In the genomic region with DNA sequence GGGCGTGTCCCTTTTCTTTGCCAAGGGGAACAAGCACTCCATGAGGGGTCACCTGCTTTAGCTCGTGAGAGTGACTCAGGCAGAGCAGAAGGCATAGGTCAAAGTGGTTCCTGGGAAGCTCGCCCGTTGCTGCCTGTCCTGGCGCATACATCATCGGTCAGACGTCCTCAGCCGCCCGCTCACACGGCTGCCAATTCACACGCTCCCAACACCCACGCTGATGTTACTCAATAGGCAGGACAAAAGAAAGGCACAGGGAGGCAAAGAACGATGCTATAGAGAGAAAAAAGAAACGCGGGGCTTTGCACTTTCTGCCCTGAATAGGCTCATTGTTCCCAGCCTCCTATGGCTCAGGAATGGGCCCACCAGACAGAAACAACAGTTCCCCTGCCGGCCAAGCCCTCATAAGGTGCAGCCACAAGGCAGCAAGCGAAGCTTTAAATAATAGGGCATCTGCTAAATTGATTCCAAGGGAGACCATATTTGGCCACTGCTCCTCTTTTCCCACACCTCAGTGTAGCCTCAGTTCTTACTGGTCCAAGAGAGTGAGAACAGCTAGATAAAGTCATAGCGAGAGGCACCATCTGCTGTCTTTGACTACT, we compare ENCODE assay signal across 12 cellular contexts. TPM values are rescaled to one million over a fixed set of nuclear protein-coding genes. Genes with fewer than 3 reads are reported as not detected.
DNase-seq lines count a peak whose midpoint lies in the region; ATAC-seq, FAIRE-seq and TF ChIP-seq lines count a peak whose summit lies in the region.
"Had no signal": no experiment of that assay in that cellular context is flagged by ENCODE, and none has a peak within 500 bp of the region (broad histone marks: within the 10 kb centered on the region; RNA-seq: fewer than 3 reads in every experiment).

No MANE protein-coding gene starts in this region.

- H3K79me1 ChIP-seq in trophoblast cell (ENCODE audit: low read length) = peaks cover 9% of the 10 kb centered on the region

- H3K4me3 ChIP-seq in trophoblast cell (ENCODE audit: low read depth, low read length) = no peak overlapping the region

- H3K4me1 ChIP-seq in trophoblast cell (ENCODE audit: control insufficient read depth in 1 of 2, insufficient read depth in 2 of 2, low read length in 2 of 2) = peaks cover 3 to 8% of the 10 kb centered on the region in 2 experiments

- no peaks in the 10 kb centered on the region for H3K9me3 ChIP-seq in trophoblast cell (ENCODE audit: insufficient read depth, low read depth, low read length)

- H4K91ac ChIP-seq in trophoblast cell (ENCODE audit: low read depth, low read length) = peak overlapping the region; percentile 53

- no CpG with 5 or more reads among the region's 18 CpGs for WGBS in trophoblast cell (ENCODE audit: extremely low coverage, insufficient coverage, insufficient read length)

- no peaks in the 10 kb centered on the region for H3K79me2 ChIP-seq in trophoblast cell (ENCODE audit: control insufficient read depth, insufficient read depth, low read length, poor library complexity)

- H3K4ac ChIP-seq in trophoblast cell (ENCODE audit: low read depth, low read length) = no peak overlapping the region

- no peak overlapping the region for H3K4me3 Mint-ChIP-seq in effector memory CD8-positive, alpha-beta T cell
- H3K4me3 Mint-ChIP-seq: stimulated activated effector memory CD8-positive, alpha-beta T cell treated with anti-CD3 and anti-CD28 coated beads, Interleukin-12 subunit alpha, Interleukin-12 subunit beta, amount 100 ng/mL, for 72 hours had no signal

- H3K9me3 Mint-ChIP-seq in effector memory CD8-positive, alpha-beta T cell = no peaks in the 10 kb centered on the region
- H3K9me3 Mint-ChIP-seq: stimulated activated effector memory CD8-positive, alpha-beta T cell treated with anti-CD3 and anti-CD28 coated beads, Interleukin-12 subunit alpha, Interleukin-12 subunit beta, amount 100 ng/mL, for 72 hours had no signal

- H3K27ac Mint-ChIP-seq in effector memory CD8-positive, alpha-beta T cell = no peak overlapping the region
- H3K27ac Mint-ChIP-seq: stimulated activated effector memory CD8-positive, alpha-beta T cell treated with anti-CD3 and anti-CD28 coated beads, Interleukin-12 subunit alpha, Interleukin-12 subunit beta, amount 100 ng/mL, for 72 hours had no signal

- no peak overlapping the region for H2BK120ac ChIP-seq in trophoblast cell (ENCODE audit: insufficient read depth, low read length, poor library complexity)

- DNase-seq in H54 (ENCODE audit: insufficient read length, low spot score) (peak; percentile 65), glomerular visceral epithelial cell (ENCODE audit: extremely low spot score) (peak; percentile 34), trophoblast cell (no peak), DMS153 (lab: John Stamatoyannopoulos, UW) (no peak), HTR-8/SVneo (ENCODE audit: insufficient read length, low spot score) (no peak)
- DNase-seq in effector memory CD8-positive, alpha-beta T cell = no peak
- DNase-seq: NCI-H1930, SW 1271 had no signal

- no peak overlapping the region for H3K14ac ChIP-seq in trophoblast cell (ENCODE audit: low read length)

- H3K27me3 Mint-ChIP-seq in effector memory CD8-positive, alpha-beta T cell = peaks cover 13 to 25% of the 10 kb centered on the region in 2 donors

- peaks cover 11 to 18% of the 10 kb centered on the region in 2 experiments for H3K36me3 ChIP-seq in trophoblast cell (ENCODE audit: control insufficient read depth in 1 of 2, insufficient read depth in 2 of 2, low read length in 2 of 2)

- no peak overlapping the region for H2AFZ ChIP-seq in trophoblast cell (ENCODE audit: insufficient read depth, low read length, poor library complexity)

- no peak overlapping the region for H3K4me2 ChIP-seq in trophoblast cell (ENCODE audit: low read length)

- no peaks in the 10 kb centered on the region for H3K4me1 Mint-ChIP-seq in effector memory CD8-positive, alpha-beta T cell (ENCODE audit: low read depth in 2 of 2)
- H3K4me1 Mint-ChIP-seq: stimulated activated effector memory CD8-positive, alpha-beta T cell treated with anti-CD3 and anti-CD28 coated beads, Interleukin-12 subunit alpha, Interleukin-12 subunit beta, amount 100 ng/mL, for 72 hours had no signal

- peak overlapping the region; percentile 30 for H4K8ac ChIP-seq in trophoblast cell (ENCODE audit: low read depth, low read length)

- TF ChIP-seq CTCF in VCaP (conservative IDR thresholded peaks at IDR 0.05) = no peak

- H3K27me3 ChIP-seq in trophoblast cell (ENCODE audit: insufficient read depth, low read length) = no peaks in the 10 kb centered on the region

- H3K27ac ChIP-seq in VCaP (peak overlapping the region; percentile 36), trophoblast cell (ENCODE audit: low read depth, low read length) (no peak overlapping the region)
- H3K27ac ChIP-seq: HL-60 had no signal

- FAIRE-seq in H54 (lab: Jason Lieb, UNC) (peak; percentile 88), HTR-8/SVneo (lab: Jason Lieb, UNC) (no peak)

- H2BK5ac ChIP-seq in trophoblast cell (ENCODE audit: low read depth, low read length, poor library complexity) = peak overlapping the region; percentile 12

- no peak overlapping the region for H3K23ac ChIP-seq in trophoblast cell (ENCODE audit: low read length)

- H3K18ac ChIP-seq in trophoblast cell (ENCODE audit: low read length) = no peak overlapping the region

- no peak overlapping the region for H4K12ac ChIP-seq in trophoblast cell (ENCODE audit: low read depth, low read length)

- peak overlapping the region; percentile 77 for H2BK12ac ChIP-seq in trophoblast cell (ENCODE audit: low read length)

- no peak for TF ChIP-seq POLR2A in H54 (IDR thresholded peaks at IDR 0.05; ENCODE audit: low read depth, low read length)

- H3K9ac ChIP-seq in trophoblast cell (ENCODE audit: low read length) = no peak overlapping the region

- no peaks in the 10 kb centered on the region for H3K36me3 Mint-ChIP-seq in effector memory CD8-positive, alpha-beta T cell (ENCODE audit: insufficient read depth)
- H3K36me3 Mint-ChIP-seq: stimulated activated effector memory CD8-positive, alpha-beta T cell treated with anti-CD3 and anti-CD28 coated beads, Interleukin-12 subunit alpha, Interleukin-12 subunit beta, amount 100 ng/mL, for 72 hours had no signal

- peak overlapping the region; percentile 88 for H2AK5ac ChIP-seq in trophoblast cell (ENCODE audit: low read length)

- ATAC-seq in GM21367 (IDR thresholded peaks at IDR 0.05; ENCODE audit: unreplicated experiment) = no peak
- ATAC-seq in effector memory CD8-positive, alpha-beta T cell (replicated peaks) = no peak
- ATAC-seq: stimulated activated effector memory CD8-positive, alpha-beta T cell treated with anti-CD3 and anti-CD28 coated beads, Interleukin-12 subunit alpha, Interleukin-12 subunit beta, amount 100 ng/mL, for 72 hours had no signal

RNA-seq across cellular contexts. Expression of a gene that starts 38.7 kb away (rescaled TPM):
- polyA plus RNA-seq in trophoblast cell (2013) = 148 and 161 TPM in 2 replicates

RNA-seq across cellular contexts. Expression of a gene that starts 50.5 kb away (rescaled TPM):
- polyA plus RNA-seq in trophoblast cell (2013) = 8.1 and 9.8 TPM in 2 replicates

Comparison
In these comparisons a context has a peak if more than half of its experiments do, and no peak if none do; other contexts are left out.
1. DNase-seq: peak in H54 (single experiment) and glomerular visceral epithelial cell (single experiment); none in trophoblast cell (0 of 2), effector memory CD8-positive, alpha-beta T cell (0 of 3), DMS153 (single experiment) and HTR-8/SVneo (single experiment).